In genomic region chr7:55130554-55131198, GRCh38 we compare ENCODE assay signal across 9 cellular contexts.
DNase-seq lines count a peak whose midpoint lies in the region; ATAC-seq and TF ChIP-seq lines count a peak whose summit lies in the region.
"Had no signal": no experiment of that assay in that cellular context is flagged by ENCODE, and none has a peak within 500 bp of the region (broad histone marks: within the 10 kb centered on the region; RNA-seq: fewer than 3 reads in every experiment).

No MANE protein-coding gene starts in this region.

- peak overlapping the region; percentile 42 to 66 for H3K9ac ChIP-seq in mucosa of rectum (ENCODE audit: low read depth in 1 of 2, low read length in 2 of 2)
- H3K9ac ChIP-seq in MM.1S (ENCODE audit: low read length): no peak overlapping the region

- H3K4me1 Mint-ChIP-seq in activated naive CD4-positive, alpha-beta T cell treated with anti-CD3 and anti-CD28 coated beads, Interleukin-2, amount 10 ng/mL, durations not matched to agents 7 days and 5 days: no peaks in the 10 kb centered on the region

- peaks cover 22% of the 10 kb centered on the region for H3K36me3 ChIP-seq in ACC112 (ENCODE audit: insufficient read depth, low read length)
- H3K36me3 ChIP-seq in mucosa of rectum (ENCODE audit: control insufficient read depth in 2 of 2, insufficient read depth in 2 of 2, low read length in 2 of 2): no peaks in the 10 kb centered on the region
- H3K36me3 ChIP-seq in MM.1S (replicated peaks; ENCODE audit: insufficient read depth, low read length): no peaks in the 10 kb centered on the region
- H3K36me3 ChIP-seq in OCI-LY7 (ENCODE audit: insufficient read depth, low read length): no peaks in the 10 kb centered on the region

- no peaks in the 10 kb centered on the region for H3K9me3 ChIP-seq in mucosa of rectum (ENCODE audit: control insufficient read depth in 2 of 2, low read length in 2 of 2)
- no peaks in the 10 kb centered on the region for H3K9me3 ChIP-seq in MM.1S (replicated peaks; ENCODE audit: insufficient read depth, low read length)
- H3K9me3 ChIP-seq in OCI-LY7 (ENCODE audit: low read length): no peaks in the 10 kb centered on the region

- peak overlapping the region; percentile 99 for H3K27ac ChIP-seq in ACC112 (ENCODE audit: low read depth, low read length)
- H3K27ac ChIP-seq in mucosa of rectum (ENCODE audit: low read depth in 2 of 2, low read length in 2 of 2): peak overlapping the region; percentile 52 to 69
- H3K27ac ChIP-seq in MM.1S (ENCODE audit: low read length): no peak overlapping the region
- no peak overlapping the region for H3K27ac ChIP-seq in OCI-LY7 (ENCODE audit: low read depth, low read length, poor library complexity, severe bottlenecking)

- intact Hi-C loops in OCI-LY7 (cut with micrococcal nuclease; ENCODE audit: unreplicated experiment): no loop called here

- H3K27ac Mint-ChIP-seq in activated naive CD4-positive, alpha-beta T cell treated with anti-CD3 and anti-CD28 coated beads, Interleukin-2, amount 10 ng/mL, durations not matched to agents 7 days and 5 days: no peak overlapping the region

- no peaks in the 10 kb centered on the region for H3K9me3 Mint-ChIP-seq in activated naive CD4-positive, alpha-beta T cell treated with anti-CD3 and anti-CD28 coated beads, Interleukin-2, amount 10 ng/mL, durations not matched to agents 7 days and 5 days

- ATAC-seq in HG02852 (IDR thresholded peaks at IDR 0.05; ENCODE audit: unreplicated experiment) (peak; percentile 70), GM18498 (IDR thresholded peaks at IDR 0.05; ENCODE audit: unreplicated experiment) (no peak)

- H3K4me3 ChIP-seq in ACC112 (ENCODE audit: low read depth, low read length) (no peak overlapping the region), choroid plexus epithelial cell (ENCODE audit: low read depth, low read length) (no peak overlapping the region), mucosa of rectum (ENCODE audit: low read length in 2 of 2) (no peak overlapping the region), MM.1S (ENCODE audit: low read length) (no peak overlapping the region), OCI-LY7 (ENCODE audit: low read depth, low read length, poor library complexity, severe bottlenecking) (no peak overlapping the region)

- no peak overlapping the region for H3K4me2 ChIP-seq in MM.1S (ENCODE audit: low read depth, low read length)
- H3K4me2 ChIP-seq in OCI-LY7 (ENCODE audit: low read length): no peak overlapping the region

- H4K20me1 ChIP-seq in MM.1S (ENCODE audit: insufficient read depth, low read length) (no peaks in the 10 kb centered on the region), OCI-LY7 (ENCODE audit: insufficient read depth, low read length) (no peaks in the 10 kb centered on the region)

- no TSS peak for BruUV-seq in OCI-LY7 (replicated peaks; lab: Mats Ljungman, UMichigan)

- H3K27me3 Mint-ChIP-seq in activated naive CD4-positive, alpha-beta T cell treated with anti-CD3 and anti-CD28 coated beads, Interleukin-2, amount 10 ng/mL, durations not matched to agents 7 days and 5 days: peaks cover 3% of the 10 kb centered on the region

- TF ChIP-seq CTCF in choroid plexus epithelial cell (conservative IDR thresholded peaks at IDR 0.05; ENCODE audit: low read depth, low read length): no peak
- TF ChIP-seq CTCF in MM.1S (IDR thresholded peaks at IDR 0.05; ENCODE audit: low read length): no peak
- no peak for TF ChIP-seq CTCF in OCI-LY7 (conservative IDR thresholded peaks at IDR 0.05; ENCODE audit: low read length)

- H3K4me1 ChIP-seq in ACC112 (ENCODE audit: control insufficient read depth, insufficient read depth, low read length, unreplicated experiment) (peaks cover 90% of the 10 kb centered on the region), mucosa of rectum (ENCODE audit: control insufficient read depth in 2 of 2, insufficient read depth in 2 of 2, low read length in 2 of 2) (peaks cover 32 to 52% of the 10 kb centered on the region in 2 donors), MM.1S (ENCODE audit: low read length) (no peaks in the 10 kb centered on the region), OCI-LY7 (ENCODE audit: insufficient read depth, low read length, poor library complexity, severe bottlenecking) (no peaks in the 10 kb centered on the region)

- H3K4me3 Mint-ChIP-seq in activated naive CD4-positive, alpha-beta T cell treated with anti-CD3 and anti-CD28 coated beads, Interleukin-2, amount 10 ng/mL, durations not matched to agents 7 days and 5 days: no peak overlapping the region

- no peaks in the 10 kb centered on the region for H3K36me3 Mint-ChIP-seq in activated naive CD4-positive, alpha-beta T cell treated with anti-CD3 and anti-CD28 coated beads, Interleukin-2, amount 10 ng/mL, durations not matched to agents 7 days and 5 days

- DNase-seq in choroid plexus epithelial cell (ENCODE audit: low read depth) (peak; percentile 97), MM.1S (no peak), OCI-LY7 (ENCODE audit: low spot score) (no peak)
- no peak for DNase-seq in activated naive CD4-positive, alpha-beta T cell treated with anti-CD3 and anti-CD28 coated beads, Interleukin-2, amount 10 ng/mL, durations not matched to agents 7 days and 5 days
- DNase-seq: DND-41 had no signal

- POLR2A ChIA-PET in OCI-LY7 (lab: Charles Lee): no interaction called here

- CTCF ChIA-PET in OCI-LY7 (lab: Charles Lee; ENCODE audit: unreplicated experiment): no interaction called here
- CTCF ChIA-PET in activated naive CD4-positive, alpha-beta T cell treated with anti-CD3 and anti-CD28 coated beads, Interleukin-2, amount 10 ng/mL, durations not matched to agents 7 days and 5 days (lab: Charles Lee): no interaction called here

- no peaks in the 10 kb centered on the region for H3F3A ChIP-seq in MM.1S (ENCODE audit: insufficient read depth, low read length)

- H3K9me2 ChIP-seq in MM.1S (replicated peaks; ENCODE audit: insufficient read depth, low read length) (no peaks in the 10 kb centered on the region), OCI-LY7 (ENCODE audit: insufficient read depth, low read length) (no peaks in the 10 kb centered on the region)

- H3K79me2 ChIP-seq in ACC112 (ENCODE audit: control insufficient read depth, insufficient read depth, low read length, unreplicated experiment) (peaks cover 53% of the 10 kb centered on the region), MM.1S (ENCODE audit: low read length) (no peaks in the 10 kb centered on the region), OCI-LY7 (ENCODE audit: insufficient read depth, low read depth, low read length) (no peaks in the 10 kb centered on the region)

- H2AFZ ChIP-seq in ACC112 (ENCODE audit: low read length, unreplicated experiment) (no peak overlapping the region), MM.1S (ENCODE audit: low read length) (no peak overlapping the region), OCI-LY7 (ENCODE audit: low read length) (no peak overlapping the region)

- H3K27me3 ChIP-seq in ACC112 (ENCODE audit: insufficient read depth, low read length) (no peaks in the 10 kb centered on the region), mucosa of rectum (ENCODE audit: control insufficient read depth in 2 of 2, insufficient read depth in 2 of 2, low read length in 2 of 2) (no peaks in the 10 kb centered on the region), MM.1S (replicated peaks; ENCODE audit: insufficient read depth, low read length) (no peaks in the 10 kb centered on the region)

Comparison
In these comparisons a context has a peak if more than half of its experiments do, and no peak if none do; other contexts are left out.
1. H3K27ac ChIP-seq: peak in ACC112 (single experiment) and mucosa of rectum (2 of 2); none in MM.1S (single experiment) and OCI-LY7 (single experiment).